ENCODE assay signal across 1 cellular context in genomic region chr2:230471074-230471473, GRCh38.
TF ChIP-seq lines count a peak whose summit lies in the region.

No MANE protein-coding gene starts in this region.

TF ChIP-seq in GM12878, 131 proteins besides CTCF, POLR2A, EP300 and RAD21 (continued from another document and continues in another):
- TF ChIP-seq RELB (IDR thresholded peaks at IDR 0.05; ENCODE audit: low read depth) (no peak), PML (IDR thresholded peaks at IDR 0.05; ENCODE audit: low read length) (no peak), E2F8 (IDR thresholded peaks at IDR 0.05; ENCODE audit: low read depth, partially characterized antibody) (no peak), PBX3 (IDR thresholded peaks at IDR 0.05; ENCODE audit: insufficient replicate concordance, low read depth, low read length) (no peak), ATF2 (IDR thresholded peaks at IDR 0.05; ENCODE audit: low read length) (peak; percentile 62), SUZ12 (IDR thresholded peaks at IDR 0.05; ENCODE audit: unreplicated experiment) (no peak), RAD51 (IDR thresholded peaks at IDR 0.05) (no peak), FOS (IDR thresholded peaks at IDR 0.05; ENCODE audit: borderline replicate concordance, extremely low read depth, insufficient read length) (no peak), ASH2L (IDR thresholded peaks at IDR 0.05; ENCODE audit: borderline replicate concordance, low read depth) (no peak), EED (IDR thresholded peaks at IDR 0.05; ENCODE audit: low read depth) (no peak), DPF2 (IDR thresholded peaks at IDR 0.05) (no peak), NR2C2 (IDR thresholded peaks at IDR 0.05; ENCODE audit: borderline replicate concordance, control insufficient read depth, insufficient read length, low read depth) (no peak), REST (IDR thresholded peaks at IDR 0.05; ENCODE audit: low read depth, low read length) (no peak), GABPA (IDR thresholded peaks at IDR 0.05; ENCODE audit: low read depth) (no peak), MEF2A (IDR thresholded peaks at IDR 0.05; ENCODE audit: insufficient read depth, low read depth, low read length) (peak; percentile 65; the same call in 1 of the 2 replicates), PAX5 (IDR thresholded peaks at IDR 0.05; ENCODE audit: borderline replicate concordance, low read depth, low read length) (0 out of 2 replicates have a peak, but pooled peaks have one; percentile 32), ZNF687 (IDR thresholded peaks at IDR 0.05) (no peak), ETV6 (conservative IDR thresholded peaks at IDR 0.05 in 1 of 2, IDR thresholded peaks at IDR 0.05 in 1 of 2; ENCODE audit: borderline replicate concordance in 1 of 2, low read depth in 1 of 2) (no peak; a peak in 1 of 4 replicates), SIX5 (IDR thresholded peaks at IDR 0.05; ENCODE audit: low read depth, low read length, severe bottlenecking) (no peak), NFYA (IDR thresholded peaks at IDR 0.05; ENCODE audit: borderline replicate concordance, low read depth, low read length) (no peak), KDM1A (IDR thresholded peaks at IDR 0.05; ENCODE audit: borderline replicate concordance) (no peak), STAT1 (conservative IDR thresholded peaks at IDR 0.05) (no peak), ZBTB40 (IDR thresholded peaks at IDR 0.05; ENCODE audit: borderline replicate concordance) (no peak), ZNF217 (IDR thresholded peaks at IDR 0.05) (no peak), CREM (IDR thresholded peaks at IDR 0.05; ENCODE audit: low read depth) (peak; percentile 59), ZNF24 (IDR thresholded peaks at IDR 0.05) (no peak), IKZF2 (IDR thresholded peaks at IDR 0.05) (no peak), WRNIP1 (IDR thresholded peaks at IDR 0.05; ENCODE audit: borderline replicate concordance, low read depth, low read length) (no peak), ZSCAN29 (IDR thresholded peaks at IDR 0.05) (no peak), TCF3 (IDR thresholded peaks at IDR 0.05; ENCODE audit: borderline replicate concordance, insufficient read depth, low read depth, low read length) (no peak), MTA3 (IDR thresholded peaks at IDR 0.05; ENCODE audit: borderline replicate concordance, low read length) (0 out of 2 replicates have a peak, but pooled peaks have one; percentile 59), ATF7 (IDR thresholded peaks at IDR 0.05; ENCODE audit: low read depth) (peak; percentile 69), PRDM15 (CRISPR knock-in tag; IDR thresholded peaks at IDR 0.05) (no peak), CHD2 (IDR thresholded peaks at IDR 0.05; ENCODE audit: borderline replicate concordance, low read depth, low read length) (no peak)
